Comparison of ENCODE assay signal across 21 cellular contexts in genomic region chr9:138118601-138119071, GRCh38.
DNase-seq lines count a peak whose midpoint lies in the region; ATAC-seq and TF ChIP-seq lines count a peak whose summit lies in the region.
"Had no signal": no experiment of that assay in that cellular context is flagged by ENCODE, and none has a peak within 500 bp of the region (broad histone marks: within the 10 kb centered on the region; RNA-seq: fewer than 3 reads in every experiment).

No MANE protein-coding gene starts in this region.

- intact Hi-C loops in posterior vena cava (cut with DNase I): no loop called here
- intact Hi-C loops in lower leg skin (cut with DNase I; ENCODE audit: low total_unique reads): no loop called here

- no peak for TF ChIP-seq POLR2A in lower leg skin (IDR thresholded peaks at IDR 0.05)

- 88 to 89% methylated on average over 10 to 14 of the region's 14 CpGs for WGBS in lower leg skin, 2 donors

- peak; percentile 55 for DNase-seq in activated effector memory CD4-positive, alpha-beta T cell treated with anti-CD3 and anti-CD28 coated beads, Interleukin-2, amount 50 U/mL, for 16 hours
- no peak for DNase-seq in activated effector memory CD4-positive, alpha-beta T cell treated with Interleukin-2 at 50 U/mL for 16 hours
- DNase-seq in HT1080 (ENCODE audit: low read depth) (peak; percentile 0), islet precursor cell (peak; percentile 38), posterior vena cava (ENCODE audit: low spot score) (peak; percentile 79), lower leg skin (ENCODE audit: low spot score in 2 of 2) (no peak), amniotic stem cell (lab: John Stamatoyannopoulos, UW) (no peak)
- DNase-seq: ACHN, C1 segment of cervical spinal cord, DMS53, GDM1, MG63, NCI-H1417, NCI-H1694 treated with DMSO at 0.1 percent for 48 hours, NCI-H2081 treated with DMSO at 0.1 percent for 48 hours, NCI-H2171 treated with DMSO at 0.1 percent for 48 hours, NCI-H524 treated with DMSO at 0.1 percent for 48 hours, SHP77 had no signal

- no peak overlapping the region for H3K4me3 ChIP-seq in lower leg skin (ENCODE audit: low read depth, poor library complexity, severe bottlenecking)
- H3K4me3 ChIP-seq: K562, MG63 had no signal

- no peak for TF ChIP-seq CTCF in lower leg skin (IDR thresholded peaks at IDR 0.05)

- ATAC-seq in GM18867 (IDR thresholded peaks at IDR 0.05; ENCODE audit: unreplicated experiment): no peak
- ATAC-seq: HepG2, K562 had no signal

Comparison
In these comparisons a context has a peak if more than half of its experiments do, and no peak if none do; other contexts are left out.
1. DNase-seq: peak in activated effector memory CD4-positive, alpha-beta T cell treated with anti-CD3 and anti-CD28 coated beads, Interleukin-2, amount 50 U/mL, for 16 hours (single experiment), HT1080 (single experiment), islet precursor cell (single experiment) and posterior vena cava (single experiment); none in activated effector memory CD4-positive, alpha-beta T cell treated with Interleukin-2 at 50 U/mL for 16 hours (single experiment), lower leg skin (0 of 2) and amniotic stem cell (single experiment).